Comparison of ENCODE assay signal across 13 cellular contexts in the genomic region with DNA sequence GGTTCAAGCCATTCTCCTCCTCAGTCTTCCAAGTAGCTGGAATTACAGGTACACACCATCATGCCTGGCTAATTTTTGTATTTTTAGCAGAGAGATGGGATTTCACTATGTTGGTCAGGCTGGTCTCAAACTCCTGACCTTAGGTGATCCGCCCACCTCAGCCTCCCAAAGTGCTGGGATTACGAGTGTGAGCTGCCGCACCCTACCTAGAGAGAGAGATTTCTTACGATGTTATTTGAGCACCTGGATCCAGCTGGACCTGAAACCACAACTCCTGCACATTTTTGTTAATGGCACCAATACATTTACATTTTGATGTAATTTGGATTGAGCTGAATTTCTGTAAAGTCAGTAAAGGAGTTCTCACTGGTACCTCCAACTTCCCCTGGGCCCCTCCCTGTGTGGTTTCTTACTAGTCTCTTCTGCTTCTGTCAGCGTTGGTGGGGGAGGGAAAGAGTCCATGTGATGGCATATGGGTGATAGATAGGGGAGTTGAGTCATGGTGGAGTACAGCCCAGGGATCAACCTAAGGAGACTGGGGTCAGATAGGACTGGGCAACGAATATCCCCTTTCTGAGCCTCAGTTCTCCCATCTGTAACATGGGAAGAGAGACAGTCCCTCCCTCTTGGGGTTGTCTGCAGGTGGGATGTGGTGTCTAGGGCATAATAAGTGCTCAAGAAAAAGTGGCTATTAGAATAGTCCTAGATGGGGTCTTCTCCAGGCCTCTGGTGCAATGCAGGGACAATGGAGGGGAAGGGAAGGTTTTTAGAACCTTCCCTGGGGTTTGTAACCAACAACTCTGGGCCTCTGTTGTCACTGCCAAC.
DNase-seq lines count a peak whose midpoint lies in the region; ATAC-seq and TF ChIP-seq lines count a peak whose summit lies in the region.
"Had no signal": no experiment of that assay in that cellular context is flagged by ENCODE, and none has a peak within 500 bp of the region (broad histone marks: within the 10 kb centered on the region; RNA-seq: fewer than 3 reads in every experiment).

No MANE protein-coding gene starts in this region.

- DNase-seq in CD4-positive, alpha-beta memory T cell: no peak
- DNase-seq in KBM-7 (peak; percentile 57), natural killer cell (no peak)
- DNase-seq in activated CD4-positive, alpha-beta memory T cell treated with anti-CD3 and anti-CD28 coated beads for 36 hours: peak; percentile 54
- DNase-seq: cortex of kidney, foreskin keratinocyte, NCI-H1694 had no signal

- H3K9me3 ChIP-seq in CD4-positive, alpha-beta memory T cell (ENCODE audit: control insufficient read depth in 1 of 2, low read length in 2 of 2): no peaks in the 10 kb centered on the region
- H3K9me3 ChIP-seq: upper lobe of left lung had no signal

- H3K36me3 ChIP-seq in CD4-positive, alpha-beta memory T cell (ENCODE audit: insufficient read depth, low read length): no peaks in the 10 kb centered on the region
- H3K36me3 ChIP-seq: upper lobe of left lung had no signal

- intact Hi-C loops in CD4-positive, alpha-beta memory T cell (cut with micrococcal nuclease): no loop called here
- intact Hi-C loops in activated CD4-positive, alpha-beta memory T cell treated with anti-CD3 and anti-CD28 coated beads for 36 hours (cut with micrococcal nuclease): no loop called here
- intact Hi-C loops in natural killer cell (cut with micrococcal nuclease): no loop called here

- peak overlapping the region in 6 of 7 donors; percentile 15 to 84 (median 60) for H3K27ac Mint-ChIP-seq in CD4-positive, alpha-beta memory T cell
- H3K27ac Mint-ChIP-seq in activated CD4-positive, alpha-beta memory T cell treated with anti-CD3 and anti-CD28 coated beads for 36 hours: peak overlapping the region; percentile 38
- H3K27ac Mint-ChIP-seq in natural killer cell: peak overlapping the region in 1 of 2 donors; percentile 57

- in situ Hi-C loops in KBM-7 (cut with MboI; ENCODE audit: low pct_unique_long_range_greater_than_20kb, low sequenced_read_pairs): no loop called here

- TF ChIP-seq CTCF in natural killer cell (IDR thresholded peaks at IDR 0.05): no peak

- no peaks in the 10 kb centered on the region for H3K36me3 Mint-ChIP-seq in CD4-positive, alpha-beta memory T cell
- H3K36me3 Mint-ChIP-seq in activated CD4-positive, alpha-beta memory T cell treated with anti-CD3 and anti-CD28 coated beads for 36 hours: no peaks in the 10 kb centered on the region
- no peaks in the 10 kb centered on the region for H3K36me3 Mint-ChIP-seq in natural killer cell

- peaks cover 26% of the 10 kb centered on the region for H3K4me1 ChIP-seq in CD4-positive, alpha-beta memory T cell (ENCODE audit: insufficient read depth, low read length)

- POLR2A ChIA-PET in CD4-positive, alpha-beta memory T cell (lab: Charles Lee; ENCODE audit: partially characterized antibody): interaction anchor here (2.9 kb wide), 1 partner anchor 199 kb away, joined by 16 read pairs; a partner anchor contains a TSS
- POLR2A ChIA-PET in activated CD4-positive, alpha-beta memory T cell treated with anti-CD3 and anti-CD28 coated beads for 36 hours (lab: Charles Lee): no interaction called here

- peaks cover 22 to 36% (median 28%) of the 10 kb centered on the region in 4 donors for H3K4me1 Mint-ChIP-seq in CD4-positive, alpha-beta memory T cell
- peaks cover 26% of the 10 kb centered on the region for H3K4me1 Mint-ChIP-seq in activated CD4-positive, alpha-beta memory T cell treated with anti-CD3 and anti-CD28 coated beads for 36 hours (ENCODE audit: low read depth)
- peaks cover 27 to 28% of the 10 kb centered on the region in 2 donors for H3K4me1 Mint-ChIP-seq in natural killer cell

- H3K27ac ChIP-seq in CD4-positive, alpha-beta memory T cell (ENCODE audit: low read depth, low read length): no peak overlapping the region
- H3K27ac ChIP-seq: foreskin keratinocyte had no signal

- no peaks in the 10 kb centered on the region for H3K27me3 Mint-ChIP-seq in CD4-positive, alpha-beta memory T cell
- H3K27me3 Mint-ChIP-seq in activated CD4-positive, alpha-beta memory T cell treated with anti-CD3 and anti-CD28 coated beads for 36 hours: no peaks in the 10 kb centered on the region
- H3K27me3 Mint-ChIP-seq in natural killer cell (ENCODE audit: low read depth in 2 of 2): no peaks in the 10 kb centered on the region

- peak overlapping the region in 7 of 8 donors; percentile 7 to 74 (median 64) for H3K4me3 Mint-ChIP-seq in CD4-positive, alpha-beta memory T cell
- peak overlapping the region; percentile 51 for H3K4me3 Mint-ChIP-seq in activated CD4-positive, alpha-beta memory T cell treated with anti-CD3 and anti-CD28 coated beads for 36 hours
- H3K4me3 Mint-ChIP-seq in natural killer cell: peak overlapping the region; percentile 78

- H3K9me3 Mint-ChIP-seq in CD4-positive, alpha-beta memory T cell: peaks cover 0 to 2% (median 0%) of the 10 kb centered on the region in 8 donors
- H3K9me3 Mint-ChIP-seq in activated CD4-positive, alpha-beta memory T cell treated with anti-CD3 and anti-CD28 coated beads for 36 hours: no peaks in the 10 kb centered on the region
- no peaks in the 10 kb centered on the region for H3K9me3 Mint-ChIP-seq in natural killer cell

- CTCF ChIA-PET in CD4-positive, alpha-beta memory T cell (lab: Charles Lee; ENCODE audit: partially characterized antibody): no interaction called here
- CTCF ChIA-PET in activated CD4-positive, alpha-beta memory T cell treated with anti-CD3 and anti-CD28 coated beads for 36 hours (lab: Charles Lee): no interaction called here

- H3K27me3 ChIP-seq in CD4-positive, alpha-beta memory T cell (ENCODE audit: insufficient read depth, low read length): no peaks in the 10 kb centered on the region
- H3K27me3 ChIP-seq: foreskin keratinocyte, upper lobe of left lung had no signal

- ATAC-seq in natural killer cell (no peak), SK-N-SH treated with all-trans-retinoic acid at 6 μM for 48 hours (no peak), GM21526 (IDR thresholded peaks at IDR 0.05; ENCODE audit: low FRiP score, unreplicated experiment) (no peak), GM21447 (IDR thresholded peaks at IDR 0.05; ENCODE audit: unreplicated experiment) (no peak), esophagus mucosa (no peak)
- ATAC-seq: foreskin keratinocyte, left lobe of liver had no signal

- no peak overlapping the region for H3K4me3 ChIP-seq in CD4-positive, alpha-beta memory T cell (ENCODE audit: low read length in 2 of 2)

TF ChIP-seq in SK-N-SH treated with all-trans-retinoic acid at 6 μM for 48 hours, 23 proteins besides CTCF, POLR2A, EP300 and RAD21 (continues in another document):
- TF ChIP-seq CSDC2 (CRISPR knock-in tag; IDR thresholded peaks at IDR 0.05) (no peak), RARB (CRISPR knock-in tag; IDR thresholded peaks at IDR 0.05) (no peak), ARNTL (CRISPR knock-in tag; IDR thresholded peaks at IDR 0.05; ENCODE audit: borderline replicate concordance, low read depth) (no peak), OSR1 (CRISPR knock-in tag; IDR thresholded peaks at IDR 0.05) (no peak), ZNF565 (CRISPR knock-in tag; conservative IDR thresholded peaks at IDR 0.05; ENCODE audit: low read depth) (no peak), ESRRG (CRISPR knock-in tag; IDR thresholded peaks at IDR 0.05) (no peak), GLIS3 (CRISPR knock-in tag; IDR thresholded peaks at IDR 0.05) (no peak), ZNF8 (CRISPR knock-in tag; IDR thresholded peaks at IDR 0.05) (no peak)
- TF ChIP-seq, protein P1, sequence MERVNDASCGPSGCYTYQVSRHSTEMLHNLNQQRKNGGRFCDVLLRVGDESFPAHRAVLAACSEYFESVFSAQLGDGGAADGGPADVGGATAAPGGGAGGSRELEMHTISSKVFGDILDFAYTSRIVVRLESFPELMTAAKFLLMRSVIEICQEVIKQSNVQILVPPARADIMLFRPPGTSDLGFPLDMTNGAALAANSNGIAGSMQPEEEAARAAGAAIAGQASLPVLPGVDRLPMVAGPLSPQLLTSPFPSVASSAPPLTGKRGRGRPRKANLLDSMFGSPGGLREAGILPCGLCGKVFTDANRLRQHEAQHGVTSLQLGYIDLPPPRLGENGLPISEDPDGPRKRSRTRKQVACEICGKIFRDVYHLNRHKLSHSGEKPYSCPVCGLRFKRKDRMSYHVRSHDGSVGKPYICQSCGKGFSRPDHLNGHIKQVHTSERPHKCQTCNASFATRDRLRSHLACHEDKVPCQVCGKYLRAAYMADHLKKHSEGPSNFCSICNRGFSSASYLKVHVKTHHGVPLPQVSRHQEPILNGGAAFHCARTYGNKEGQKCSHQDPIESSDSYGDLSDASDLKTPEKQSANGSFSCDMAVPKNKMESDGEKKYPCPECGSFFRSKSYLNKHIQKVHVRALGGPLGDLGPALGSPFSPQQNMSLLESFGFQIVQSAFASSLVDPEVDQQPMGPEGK (CRISPR knock-in tag; IDR thresholded peaks at IDR 0.05; ENCODE audit: borderline replicate concordance): no peak
- TF ChIP-seq, protein P2, sequence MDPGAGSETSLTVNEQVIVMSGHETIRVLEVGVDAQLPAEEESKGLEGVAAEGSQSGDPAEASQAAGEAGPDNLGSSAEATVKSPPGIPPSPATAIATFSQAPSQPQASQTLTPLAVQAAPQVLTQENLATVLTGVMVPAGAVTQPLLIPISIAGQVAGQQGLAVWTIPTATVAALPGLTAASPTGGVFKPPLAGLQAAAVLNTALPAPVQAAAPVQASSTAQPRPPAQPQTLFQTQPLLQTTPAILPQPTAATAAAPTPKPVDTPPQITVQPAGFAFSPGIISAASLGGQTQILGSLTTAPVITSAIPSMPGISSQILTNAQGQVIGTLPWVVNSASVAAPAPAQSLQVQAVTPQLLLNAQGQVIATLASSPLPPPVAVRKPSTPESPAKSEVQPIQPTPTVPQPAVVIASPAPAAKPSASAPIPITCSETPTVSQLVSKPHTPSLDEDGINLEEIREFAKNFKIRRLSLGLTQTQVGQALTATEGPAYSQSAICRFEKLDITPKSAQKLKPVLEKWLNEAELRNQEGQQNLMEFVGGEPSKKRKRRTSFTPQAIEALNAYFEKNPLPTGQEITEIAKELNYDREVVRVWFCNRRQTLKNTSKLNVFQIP (CRISPR knock-in tag; IDR thresholded peaks at IDR 0.05; ENCODE audit: borderline replicate concordance, low read depth): no peak

Comparison
In these comparisons a context has a peak if more than half of its experiments do, and no peak if none do; other contexts are left out.
1. DNase-seq: peak in KBM-7 (single experiment) and activated CD4-positive, alpha-beta memory T cell treated with anti-CD3 and anti-CD28 coated beads for 36 hours (single experiment); none in CD4-positive, alpha-beta memory T cell (0 of 5) and natural killer cell (single experiment).
2. Peak in every context shown above with its lines, with median percentiles within 50 percentile points of each other: H3K4me3 Mint-ChIP-seq.